In the genomic region with DNA sequence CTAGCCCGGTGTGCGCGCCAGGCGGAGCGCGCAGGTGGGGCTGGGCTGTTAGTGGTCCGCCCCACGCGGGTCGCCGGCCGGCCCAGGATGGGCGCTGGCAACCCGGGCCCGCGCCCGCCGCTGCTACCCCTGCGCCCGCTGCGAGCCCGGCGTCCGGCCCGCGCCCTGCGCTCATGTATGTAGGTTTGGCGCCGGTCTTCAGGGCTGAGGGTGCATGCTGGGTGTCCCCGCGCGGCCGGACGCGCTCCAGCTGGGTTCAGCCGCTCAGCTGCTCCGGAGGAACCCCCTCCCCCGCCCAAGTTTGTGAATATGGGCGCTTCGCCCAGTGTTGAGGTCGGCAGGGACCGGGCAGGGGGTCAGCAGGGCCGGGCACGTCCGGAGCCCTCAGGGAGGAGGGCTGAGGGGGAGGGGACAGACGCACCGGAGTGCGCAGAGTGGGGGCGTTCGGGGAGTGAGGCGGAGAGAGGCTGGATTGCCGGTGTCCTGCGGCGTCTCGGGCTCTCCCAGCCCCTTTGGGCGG, we compare ENCODE assay signal across 1 cellular context.
TF ChIP-seq lines count a peak whose summit lies in the region.

No MANE protein-coding gene starts in this region.

TF ChIP-seq in H1, 55 proteins besides CTCF, POLR2A, EP300 and RAD21 (continued from another document):
- TF ChIP-seq E2F6 (IDR thresholded peaks at IDR 0.05) (no peak), ZNF274 (IDR thresholded peaks at IDR 0.05; ENCODE audit: borderline replicate concordance, extremely low read depth, low read length) (no peak), RBBP5 (IDR thresholded peaks at IDR 0.05; ENCODE audit: borderline replicate concordance, low read depth, low read length) (0 out of 2 replicates have a peak, but pooled peaks have one; percentile 15), EGR1 (IDR thresholded peaks at IDR 0.05; ENCODE audit: borderline replicate concordance, low read depth, low read length) (no peak), RFX5 (IDR thresholded peaks at IDR 0.05; ENCODE audit: borderline replicate concordance, low read depth, low read length) (no peak), FOSL1 (IDR thresholded peaks at IDR 0.05; ENCODE audit: insufficient read depth, low read depth, low read length) (no peak), SIX5 (IDR thresholded peaks at IDR 0.05; ENCODE audit: low read depth, low read length) (no peak), RNF2 (IDR thresholded peaks at IDR 0.05; ENCODE audit: borderline replicate concordance, low read depth, low read length, missing control alignments, poor library complexity, severe bottlenecking) (peak; percentile 50), CTBP2 (IDR thresholded peaks at IDR 0.05; ENCODE audit: borderline replicate concordance, insufficient read depth, insufficient read length, low read length) (no peak), SP1 (IDR thresholded peaks at IDR 0.05; ENCODE audit: low read depth, low read length) (no peak), TEAD4 (IDR thresholded peaks at IDR 0.05; ENCODE audit: low read depth, low read length) (no peak), KDM4A (IDR thresholded peaks at IDR 0.05; ENCODE audit: low read depth, low read length, severe bottlenecking) (peak; percentile 84), NRF1 (IDR thresholded peaks at IDR 0.05; ENCODE audit: low read depth, low read length) (no peak), ASH2L (IDR thresholded peaks at IDR 0.05; ENCODE audit: low read length) (no peak), CBX8 (IDR thresholded peaks at IDR 0.05; ENCODE audit: borderline replicate concordance, low read depth, low read length) (no peak), GABPA (IDR thresholded peaks at IDR 0.05; ENCODE audit: borderline replicate concordance, insufficient read depth, low read length) (no peak), BCL11A (IDR thresholded peaks at IDR 0.05; ENCODE audit: low read depth in 2 of 2, low read length in 2 of 2) (no peak), GTF2F1 (IDR thresholded peaks at IDR 0.05; ENCODE audit: borderline replicate concordance, low read depth, low read length) (no peak), SIN3A (conservative IDR thresholded peaks at IDR 0.05 in 1 of 2, IDR thresholded peaks at IDR 0.05 in 1 of 2; ENCODE audit: low read depth in 1 of 2, low read length in 2 of 2) (peak in 1 of 2 experiments; percentile 61; a peak in 1 of 4 replicates), SUZ12 (IDR thresholded peaks at IDR 0.05; ENCODE audit: low read length) (no peak; the same call in 1 of the 2 replicates), JUND (IDR thresholded peaks at IDR 0.05; ENCODE audit: low read length) (no peak)
